ENCODE assay signal across 1 cellular context in genomic region chr11:75583710-75584658, GRCh38.
TF ChIP-seq lines count a peak whose summit lies in the region.

No MANE protein-coding gene starts in this region.

TF ChIP-seq in HepG2, 621 proteins besides CTCF, POLR2A, EP300 and RAD21:
- TF ChIP-seq ZSCAN5A (CRISPR knock-in tag; IDR thresholded peaks at IDR 0.05; ENCODE audit: borderline replicate concordance) (no peak), ZNF263 (CRISPR knock-in tag; IDR thresholded peaks at IDR 0.05) (peak; percentile 53; the same call in 1 of the 2 replicates), SKI (IDR thresholded peaks at IDR 0.05; ENCODE audit: partially characterized antibody) (no peak), ZNF260 (CRISPR knock-in tag; IDR thresholded peaks at IDR 0.05; ENCODE audit: borderline replicate concordance, low read depth) (no peak)
